ENCODE assay signal across 8 cellular contexts in genomic region chr1:32221581-32221979, GRCh38. TPM values are rescaled to one million over a fixed set of nuclear protein-coding genes. Genes with fewer than 3 reads are reported as not detected.
DNase-seq lines count a peak whose midpoint lies in the region; ATAC-seq and TF ChIP-seq lines count a peak whose summit lies in the region.

No MANE protein-coding gene starts in this region.

- H3K4me3 Mint-ChIP-seq in stimulated activated naive CD8-positive, alpha-beta T cell treated with anti-CD3 and anti-CD28 coated beads, Interleukin-15, Interleukin-2, amounts not matched to agents 100 ng/mL and 50 ng/mL, for 24 hours: peak overlapping the region; percentile 92
- peak overlapping the region; percentile 90 for H3K4me3 Mint-ChIP-seq in MCF 10A (ENCODE audit: unreplicated experiment)

- BruUV-seq in MCF 10A (replicated peaks; lab: Mats Ljungman, UMichigan): TSS peak; percentile 51

- intact Hi-C loops in MCF 10A (cut with micrococcal nuclease): no loop called here

- H3K4me1 ChIP-seq in mononuclear cell (ENCODE audit: insufficient read depth, low read length): peaks cover 27% of the 10 kb centered on the region
- H3K4me1 ChIP-seq in foreskin keratinocyte: peaks cover 2% of the 10 kb centered on the region

- H3K4me1 Mint-ChIP-seq in stimulated activated naive CD8-positive, alpha-beta T cell treated with anti-CD3 and anti-CD28 coated beads, Interleukin-15, Interleukin-2, amounts not matched to agents 100 ng/mL and 50 ng/mL, for 24 hours (ENCODE audit: low read depth): peaks cover 38% of the 10 kb centered on the region
- peaks cover 9% of the 10 kb centered on the region for H3K4me1 Mint-ChIP-seq in MCF 10A (ENCODE audit: insufficient read depth, unreplicated experiment)

- POLR2A ChIA-PET in MCF 10A (lab: Yijun Ruan, JAX): interaction anchor here (0.7 to 1.3 kb wide), 2 partner anchors 16 to 432 kb away, joined by 3 to 5 read pairs; partner anchors contain the start of gene IQCC

- peaks cover 34% of the 10 kb centered on the region for H3K36me3 Mint-ChIP-seq in stimulated activated naive CD8-positive, alpha-beta T cell treated with anti-CD3 and anti-CD28 coated beads, Interleukin-15, Interleukin-2, amounts not matched to agents 100 ng/mL and 50 ng/mL, for 24 hours (ENCODE audit: low read depth)
- peaks cover 64% of the 10 kb centered on the region for H3K36me3 Mint-ChIP-seq in MCF 10A (ENCODE audit: insufficient read depth, unreplicated experiment)

- ATAC-seq in stimulated activated naive CD8-positive, alpha-beta T cell treated with anti-CD3 and anti-CD28 coated beads, Interleukin-15, Interleukin-2, amounts not matched to agents 100 U/mL and 50 U/mL, for 24 hours: no peak
- ATAC-seq in esophagus mucosa (no peak), foreskin keratinocyte (no peak), HG03139 (IDR thresholded peaks at IDR 0.05; ENCODE audit: unreplicated experiment) (no peak)

- H3K9me3 ChIP-seq in mononuclear cell (ENCODE audit: low read depth, low read length): no peaks in the 10 kb centered on the region

- H3K27ac Mint-ChIP-seq in stimulated activated naive CD8-positive, alpha-beta T cell treated with anti-CD3 and anti-CD28 coated beads, Interleukin-15, Interleukin-2, amounts not matched to agents 100 ng/mL and 50 ng/mL, for 24 hours: peak overlapping the region; percentile 93
- H3K27ac Mint-ChIP-seq in MCF 10A (ENCODE audit: low read depth, unreplicated experiment): peak overlapping the region; percentile 98

- CTCF ChIA-PET in MCF 10A (lab: Yijun Ruan, JAX): interaction anchor here (0.6 kb wide), 2 partner anchors 180 to 187 kb away, joined by 3 read pairs; no protein-coding TSS in a partner anchor

- peak overlapping the region; percentile 75 for H3K4me3 ChIP-seq in mononuclear cell (ENCODE audit: low read length)

- no peak for TF ChIP-seq CTCF in MCF 10A (IDR thresholded peaks at IDR 0.05; ENCODE audit: unreplicated experiment)
- no peak for TF ChIP-seq CTCF in GM13976 (IDR thresholded peaks at IDR 0.05; ENCODE audit: borderline replicate concordance, control extremely low read depth, extremely low read depth, insufficient read depth, missing control alignments)
- TF ChIP-seq CTCF in foreskin keratinocyte (conservative IDR thresholded peaks at IDR 0.05): no peak

- in situ Hi-C loops in GM13976 (cut with MboI; ENCODE audit: low sequenced_read_pairs, unreplicated experiment): no loop called here

- DNase-seq in stimulated activated naive CD8-positive, alpha-beta T cell treated with anti-CD3 and anti-CD28 coated beads, Interleukin-15, Interleukin-2, amounts not matched to agents 100 U/mL and 50 U/mL, for 24 hours: no peak
- DNase-seq in MCF 10A (ENCODE audit: unreplicated experiment) (no peak), GM13976 (ENCODE audit: low spot score) (no peak), foreskin keratinocyte (no peak)

- no peak overlapping the region for H3K27ac ChIP-seq in foreskin keratinocyte

- H3K27me3 ChIP-seq in mononuclear cell (ENCODE audit: insufficient read depth, low read length) (no peaks in the 10 kb centered on the region), foreskin keratinocyte (no peaks in the 10 kb centered on the region)

- no peaks in the 10 kb centered on the region for H3K27me3 Mint-ChIP-seq in stimulated activated naive CD8-positive, alpha-beta T cell treated with anti-CD3 and anti-CD28 coated beads, Interleukin-15, Interleukin-2, amounts not matched to agents 100 ng/mL and 50 ng/mL, for 24 hours
- no peaks in the 10 kb centered on the region for H3K27me3 Mint-ChIP-seq in MCF 10A (ENCODE audit: insufficient read depth, unreplicated experiment)

- no peaks in the 10 kb centered on the region for H3K9me3 Mint-ChIP-seq in stimulated activated naive CD8-positive, alpha-beta T cell treated with anti-CD3 and anti-CD28 coated beads, Interleukin-15, Interleukin-2, amounts not matched to agents 100 ng/mL and 50 ng/mL, for 24 hours
- H3K9me3 Mint-ChIP-seq in MCF 10A (ENCODE audit: unreplicated experiment): no peaks in the 10 kb centered on the region

RNA-seq across cellular contexts. Expression of gene TMEM234, which starts 0.6 kb away (rescaled TPM):
- total RNA-seq in MCF 10A (2022) (22.2 and 27.3 TPM in 2 replicates), mononuclear cell (6.6 TPM), esophagus mucosa (11.0 TPM), foreskin keratinocyte (16.0 and 18.5 TPM in 2 replicates)
- polyA plus RNA-seq in foreskin keratinocyte: 19.6 and 20.0 TPM in 2 replicates

RNA-seq across cellular contexts. Expression of gene EIF3I, which starts 0.6 kb away (rescaled TPM):
- total RNA-seq in MCF 10A (2022) (253 and 259 TPM in 2 replicates), mononuclear cell (122 TPM), esophagus mucosa (175 TPM), foreskin keratinocyte (308 and 324 TPM in 2 replicates)
- polyA plus RNA-seq in foreskin keratinocyte: 343 and 351 TPM in 2 replicates

RNA-seq across cellular contexts. Expression of gene DCDC2B, which starts 12.7 kb away (rescaled TPM):
- not detected in 2 replicates for total RNA-seq in MCF 10A (2022)
- total RNA-seq in mononuclear cell: not detected
- not detected for total RNA-seq in esophagus mucosa
- total RNA-seq in foreskin keratinocyte: not detected in 2 replicates
- polyA plus RNA-seq in foreskin keratinocyte: not detected in 2 replicates

RNA-seq across cellular contexts. Expression of gene IQCC, which starts 16.1 kb away (rescaled TPM):
- 1.8 and 1.9 TPM in 2 replicates for total RNA-seq in MCF 10A (2022)
- 0.52 TPM for total RNA-seq in mononuclear cell
- 1.3 TPM for total RNA-seq in esophagus mucosa
- 3.8 and 4.8 TPM in 2 replicates for total RNA-seq in foreskin keratinocyte
- polyA plus RNA-seq in foreskin keratinocyte: 3.6 and 4.2 TPM in 2 replicates

RNA-seq across cellular contexts. Expression of gene CCDC28B, which starts 21.2 kb away (rescaled TPM):
- total RNA-seq in MCF 10A (2022): 0.91 and 1.7 TPM in 2 replicates
- total RNA-seq in mononuclear cell: 3.7 TPM
- 1.1 TPM for total RNA-seq in esophagus mucosa
- 10.7 and 12.7 TPM in 2 replicates for total RNA-seq in foreskin keratinocyte
- 14.0 and 15.0 TPM in 2 replicates for polyA plus RNA-seq in foreskin keratinocyte
